12 cellular contexts compared by ENCODE assay signal in the genomic region with DNA sequence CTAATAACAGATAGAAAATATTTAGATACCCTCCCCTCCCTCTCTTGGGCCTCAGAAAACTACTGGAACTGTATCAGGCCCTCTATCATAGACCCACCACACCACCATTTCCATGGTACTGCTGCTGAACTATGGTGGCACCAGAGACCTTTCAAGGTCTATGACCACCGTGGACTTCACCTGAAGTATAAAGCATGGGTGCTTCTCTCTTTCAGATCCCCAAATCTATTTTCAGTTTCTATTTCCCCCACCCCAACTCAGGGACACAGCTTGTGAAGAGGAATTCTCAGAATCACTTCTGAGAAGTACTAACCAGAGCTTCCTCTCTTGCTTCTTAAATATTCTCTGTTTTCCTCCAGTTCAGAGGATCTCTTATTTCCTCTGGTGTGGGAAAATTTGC.
DNase-seq lines count a peak whose midpoint lies in the region; ATAC-seq and TF ChIP-seq lines count a peak whose summit lies in the region.
"Had no signal": no experiment of that assay in that cellular context is flagged by ENCODE, and none has a peak within 500 bp of the region (broad histone marks: within the 10 kb centered on the region; RNA-seq: fewer than 3 reads in every experiment).

No MANE protein-coding gene starts in this region.

- no peaks in the 10 kb centered on the region for H3K9me3 Mint-ChIP-seq in activated B cell treated with CpG ODN at 0.5 μM for 24 hours
- H3K9me3 Mint-ChIP-seq: activated naive CD4-positive, alpha-beta T cell treated with anti-CD3 and anti-CD28 coated beads, Interleukin-2, amount 50 U/mL, for 72 hours; CD4-positive, CD25-positive, alpha-beta regulatory T cell had no signal

- H3K36me3 Mint-ChIP-seq in activated B cell treated with CpG ODN at 0.5 μM for 24 hours (ENCODE audit: low read depth): no peaks in the 10 kb centered on the region
- H3K36me3 Mint-ChIP-seq: activated naive CD4-positive, alpha-beta T cell treated with anti-CD3 and anti-CD28 coated beads, Interleukin-2, amount 50 U/mL, for 72 hours; CD4-positive, CD25-positive, alpha-beta regulatory T cell had no signal

- CTCF ChIA-PET in activated B cell treated with CpG ODN at 0.5 μM for 24 hours (lab: Charles Lee): interaction anchor here (1.2 kb wide), 1 partner anchor 333 kb away, joined by 3 read pairs; no protein-coding TSS in a partner anchor

- TF ChIP-seq CTCF in activated B cell treated with CpG ODN at 0.5 μM for 24 hours (IDR thresholded peaks at IDR 0.05) (no peak), gastrocnemius medialis (IDR thresholded peaks at IDR 0.05 in 4 of 5, conservative IDR thresholded peaks at IDR 0.05 in 1 of 5) (no peak)

- intact Hi-C loops in activated B cell treated with CpG ODN at 0.5 μM for 24 hours (cut with micrococcal nuclease): loop anchor here (5.0 to 10.0 kb wide), 3 partner anchors 172 to 901 kb away; partner anchors contain the start of gene AMOT
- intact Hi-C loops in gastrocnemius medialis (cut with DNase I; ENCODE audit: low total_unique reads): no loop called here

- in situ Hi-C loops in gastrocnemius medialis (cut with MboI; ENCODE audit: low sequenced_read_pairs in 4 of 4): no loop called here

- peaks cover 63% of the 10 kb centered on the region for H3K4me1 Mint-ChIP-seq in activated B cell treated with CpG ODN at 0.5 μM for 24 hours
- H3K4me1 Mint-ChIP-seq: CD4-positive, CD25-positive, alpha-beta regulatory T cell had no signal

- H3K27ac Mint-ChIP-seq in activated B cell treated with CpG ODN at 0.5 μM for 24 hours: peak overlapping the region; percentile 80
- H3K27ac Mint-ChIP-seq: CD4-positive, CD25-positive, alpha-beta regulatory T cell had no signal

- no peaks in the 10 kb centered on the region for H3K36me3 ChIP-seq in gastrocnemius medialis

- peak; percentile 71 for ATAC-seq in GM18907 (IDR thresholded peaks at IDR 0.05; ENCODE audit: unreplicated experiment)
- ATAC-seq in GM21786 (IDR thresholded peaks at IDR 0.05; ENCODE audit: unreplicated experiment): peak; percentile 38
- ATAC-seq in HG03139 (IDR thresholded peaks at IDR 0.05; ENCODE audit: unreplicated experiment): peak; percentile 60
- peak; percentile 76 for ATAC-seq in activated B cell treated with CpG ODN at 0.5 μM for 24 hours (ENCODE audit: low read depth)
- ATAC-seq in gastrocnemius medialis: no peak
- ATAC-seq: activated naive CD4-positive, alpha-beta T cell treated with anti-CD3 and anti-CD28 coated beads, Interleukin-2, amount 50 U/mL, for 72 hours had no signal

- no peak for TF ChIP-seq POLR2A in gastrocnemius medialis (IDR thresholded peaks at IDR 0.05)

- H3K4me3 Mint-ChIP-seq in activated B cell treated with CpG ODN at 0.5 μM for 24 hours: peak overlapping the region; percentile 6
- H3K4me3 Mint-ChIP-seq: CD4-positive, CD25-positive, alpha-beta regulatory T cell had no signal

- H3K4me1 ChIP-seq in gastrocnemius medialis: no peaks in the 10 kb centered on the region

- H3K27me3 ChIP-seq in gastrocnemius medialis: no peaks in the 10 kb centered on the region

- DNase-seq in activated B cell treated with CpG ODN at 0.5 μM for 24 hours (no peak), CD1c-positive myeloid dendritic cell (ENCODE audit: extremely low spot score) (no peak), GF-D8 (lab: John Stamatoyannopoulos, UW) (no peak), gastrocnemius medialis (no peak)
- DNase-seq in activated naive CD4-positive, alpha-beta T cell (lab: John Stamatoyannopoulos, UW): no peak
- DNase-seq: CD4-positive, CD25-positive, alpha-beta regulatory T cell; NCI-H1092 treated with DMSO at 0.1 percent for 48 hours; stimulated activated CD4-positive, alpha-beta T cell treated with anti-CD3 and anti-CD28 coated beads, Interleukin-2, amount 100 ng/mL, for 24 hours had no signal

- H3K27ac ChIP-seq in gastrocnemius medialis: no peak overlapping the region

- no peaks in the 10 kb centered on the region for H3K27me3 Mint-ChIP-seq in activated B cell treated with CpG ODN at 0.5 μM for 24 hours
- H3K27me3 Mint-ChIP-seq: CD4-positive, CD25-positive, alpha-beta regulatory T cell had no signal

- H3K4me3 ChIP-seq in gastrocnemius medialis: no peak overlapping the region

- no peaks in the 10 kb centered on the region for H3K9me3 ChIP-seq in gastrocnemius medialis

- POLR2A ChIA-PET in activated B cell treated with CpG ODN at 0.5 μM for 24 hours (lab: Charles Lee): no interaction called here

Comparison
In these comparisons a context has a peak if more than half of its experiments do, and no peak if none do; other contexts are left out.
1. ATAC-seq: peak in GM18907 (single experiment), GM21786 (single experiment), HG03139 (single experiment) and activated B cell treated with CpG ODN at 0.5 μM for 24 hours (single experiment); none in gastrocnemius medialis (0 of 2).